ENCODE assay signal across 9 cellular contexts in the genomic region with DNA sequence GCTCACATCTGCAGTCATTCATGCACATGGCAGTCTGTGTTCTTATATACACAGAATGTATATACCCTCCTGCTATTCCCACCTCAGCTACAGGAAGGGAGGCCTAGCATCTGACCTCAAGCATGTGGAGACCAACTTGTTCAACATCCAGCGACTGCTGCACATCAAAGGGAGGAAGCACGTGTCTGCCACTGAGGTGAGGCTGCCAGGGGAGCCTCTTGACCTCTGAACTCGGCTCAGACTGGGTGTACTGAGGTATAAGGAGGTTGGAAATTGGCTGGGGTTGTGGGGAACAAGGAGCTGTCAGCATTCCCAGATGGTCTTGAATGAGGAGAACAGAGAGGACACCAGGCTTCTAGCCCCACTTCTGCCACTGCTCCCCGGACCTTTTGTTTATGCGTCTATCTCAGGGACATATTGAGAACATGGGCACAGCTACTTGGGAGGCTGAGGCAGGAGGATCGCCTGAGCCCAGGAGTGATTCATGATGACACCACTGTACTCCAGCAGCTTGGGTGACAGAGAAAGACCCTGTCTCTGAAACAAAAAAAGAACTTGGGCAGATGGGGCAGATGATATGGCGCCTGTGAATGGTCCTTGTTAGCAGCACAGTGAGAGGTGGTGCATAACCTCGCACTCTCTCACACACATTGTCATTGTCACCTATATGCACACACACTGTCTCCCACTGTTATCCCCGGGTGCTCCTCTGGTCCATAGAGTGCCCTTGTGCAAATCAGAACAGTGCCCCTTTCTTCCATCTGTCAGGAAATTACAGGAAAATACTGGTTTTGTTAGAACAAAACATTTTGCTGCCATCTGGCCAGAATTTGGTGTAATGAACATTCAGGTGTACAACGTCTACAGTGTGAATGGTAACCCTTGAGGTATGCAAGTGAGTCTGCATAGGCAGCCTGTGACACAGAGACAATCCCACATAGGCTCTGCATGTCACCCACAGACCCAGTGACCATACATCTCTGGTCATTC. TPM values are rescaled to one million over a fixed set of nuclear protein-coding genes. Genes with fewer than 3 reads are reported as not detected.
DNase-seq lines count a peak whose midpoint lies in the region; ATAC-seq, FAIRE-seq and TF ChIP-seq lines count a peak whose summit lies in the region.
"Had no signal": no experiment of that assay in that cellular context is flagged by ENCODE, and none has a peak within 500 bp of the region (broad histone marks: within the 10 kb centered on the region; RNA-seq: fewer than 3 reads in every experiment).

No MANE protein-coding gene starts in this region.

- H3K9me3 ChIP-seq in Peyer's patch (no peaks in the 10 kb centered on the region), small intestine (ENCODE audit: control insufficient read depth, low read depth) (no peaks in the 10 kb centered on the region)

- FAIRE-seq in small intestine (lab: Jason Lieb, UNC), result no peak

- H3K27me3 ChIP-seq in Peyer's patch, result no peaks in the 10 kb centered on the region
- H3K27me3 ChIP-seq in small intestine (ENCODE audit: control insufficient read depth in 2 of 2, insufficient read depth in 2 of 2, low read length in 2 of 2), result no peaks in the 10 kb centered on the region

- H3K27ac ChIP-seq in Peyer's patch, result peak overlapping the region in 2 of 4 donors; percentile 19 to 35
- peak overlapping the region; percentile 22 to 44 for H3K27ac ChIP-seq in small intestine (ENCODE audit: low read depth in 1 of 2, low read length in 1 of 2)
- H3K27ac ChIP-seq: epithelial cell of prostate had no signal

- no peak for TF ChIP-seq CTCF in Peyer's patch (IDR thresholded peaks at IDR 0.05)

- H3K4me3 ChIP-seq in Peyer's patch (no peak overlapping the region), small intestine (ENCODE audit: low read depth in 1 of 2, low read length in 2 of 2) (no peak overlapping the region)

- 61 to 76% (median 68%) methylated on average over 10 of the region's 10 CpGs for WGBS in small intestine, 3 donors

- peak; percentile 22 for DNase-seq in activated T-cell treated with anti-CD3 and anti-CD28 coated beads, Interleukin-2, amount 50 U/mL, for 1 hour
- no peak for DNase-seq in activated T-cell treated with anti-CD3 and anti-CD28 coated beads for 4 hours
- peak in 2 of 3 donors; percentile 47 to 48 for DNase-seq in Peyer's patch
- peak; percentile 37 to 86 for DNase-seq in cerebellar nuclear complex (lab: John Stamatoyannopoulos, UW)
- no peak for DNase-seq in small intestine
- DNase-seq in mesenteric fat pad (ENCODE audit: low spot score), result no peak
- DNase-seq in activated CD8-positive, alpha-beta memory T cell treated with anti-CD3 and anti-CD28 coated beads for 24 hours, result no peak

- TF ChIP-seq POLR2A in Peyer's patch (IDR thresholded peaks at IDR 0.05), result no peak

- peaks cover 9 to 58% (median 13%) of the 10 kb centered on the region in 4 donors for H3K4me1 ChIP-seq in Peyer's patch
- peaks cover 8 to 10% of the 10 kb centered on the region in 2 donors for H3K4me1 ChIP-seq in small intestine (ENCODE audit: control insufficient read depth in 2 of 2, insufficient read depth in 1 of 2, low read depth in 1 of 2, low read length in 1 of 2)

- ATAC-seq in GM21619 (IDR thresholded peaks at IDR 0.05; ENCODE audit: unreplicated experiment), result no peak

- peaks cover 0 to 36% (median 0%) of the 10 kb centered on the region in 3 donors for H3K36me3 ChIP-seq in Peyer's patch
- H3K36me3 ChIP-seq in small intestine (ENCODE audit: control insufficient read depth in 2 of 2, insufficient read depth in 2 of 2, low read length in 2 of 2), result peaks cover 0 to 13% of the 10 kb centered on the region in 2 donors

RNA-seq across cellular contexts. Expression of a gene that starts 5.4 kb away (rescaled TPM):
- total RNA-seq in Peyer's patch, result 100 to 1,000 TPM in 3 of 4 donors, 10 to 100 TPM in 1; 59.4 to 309 (median 230) TPM
- polyA plus RNA-seq in small intestine, result 100 to 1,000 TPM in 2 of 3 donors, 10 to 100 TPM in 1; 57.6 to 266 (median 191) TPM
- 4.3 TPM for total RNA-seq in mesenteric fat pad

RNA-seq across cellular contexts. Expression of a gene that starts 33.5 kb away (rescaled TPM):
- total RNA-seq in Peyer's patch (10 to 100 TPM; 36.6 to 47.0 (median 40.5) TPM), mesenteric fat pad (18.5 TPM)
- polyA plus RNA-seq in small intestine, result 10 to 100 TPM in 1 of 3 donors, 1 to 10 TPM in 2; 7.8 to 16.3 (median 8.8) TPM

RNA-seq across cellular contexts. Expression of a gene that starts 43.1 kb away (rescaled TPM):
- total RNA-seq in Peyer's patch, result 1 to 10 TPM in 1 of 4 donors, under 1 TPM in 3; 0.18 to 2.2 (median 0.75) TPM
- polyA plus RNA-seq in small intestine, result under 1 TPM; 0.19 to 0.89 (median 0.81) TPM
- total RNA-seq in mesenteric fat pad, result 1.9 TPM

Comparison
In these comparisons a context has a peak if more than half of its experiments do, and no peak if none do; other contexts are left out.
1. DNase-seq: peak in activated T-cell treated with anti-CD3 and anti-CD28 coated beads, Interleukin-2, amount 50 U/mL, for 1 hour (single experiment), Peyer's patch (2 of 3) and cerebellar nuclear complex (2 of 2); none in activated T-cell treated with anti-CD3 and anti-CD28 coated beads for 4 hours (single experiment), small intestine (single experiment), mesenteric fat pad (single experiment) and activated CD8-positive, alpha-beta memory T cell treated with anti-CD3 and anti-CD28 coated beads for 24 hours (single experiment).
2. RNA of a gene that starts 5.4 kb away (total RNA-seq): 59.4 to 309 TPM in Peyer's patch; 4.3 TPM in mesenteric fat pad (single experiment); every median in the first group is over 10 times any median in the second.